Comparison of ENCODE assay signal across 10 cellular contexts in genomic region chr2:172438741-172439508, GRCh38. TPM values are rescaled to one million over a fixed set of nuclear protein-coding genes. Genes with fewer than 3 reads are reported as not detected.
DNase-seq lines count a peak whose midpoint lies in the region; ATAC-seq and TF ChIP-seq lines count a peak whose summit lies in the region.
"Had no signal": no experiment of that assay in that cellular context is flagged by ENCODE, and none has a peak within 500 bp of the region (broad histone marks: within the 10 kb centered on the region; RNA-seq: fewer than 3 reads in every experiment).

No MANE protein-coding gene starts in this region.

- peaks cover 4% of the 10 kb centered on the region for H3K27me3 Mint-ChIP-seq in T-helper 1 cell treated with Interleukin-12 subunit alpha and Interleukin-12 subunit beta and Interleukin-4 antibody, amounts not matched to agents 30 μg/mL and 1 μg/mL, for 36 hours (ENCODE audit: low read depth)
- peaks cover 52% of the 10 kb centered on the region for H3K27me3 Mint-ChIP-seq in T-helper 2 cell treated with Interferon-gamma antibody and Interleukin-4, amounts not matched to agents 5 μg/mL and 100 μg/mL, for 36 hours (ENCODE audit: low read depth)
- no peaks in the 10 kb centered on the region for H3K27me3 Mint-ChIP-seq in natural killer cell (ENCODE audit: low read depth in 2 of 2)

- peak overlapping the region; percentile 20 for H3K4me3 Mint-ChIP-seq in T-helper 1 cell treated with Interleukin-12 subunit alpha and Interleukin-12 subunit beta and Interleukin-4 antibody, amounts not matched to agents 30 μg/mL and 1 μg/mL, for 36 hours
- H3K4me3 Mint-ChIP-seq in T-helper 2 cell treated with Interferon-gamma antibody and Interleukin-4, amounts not matched to agents 5 μg/mL and 100 μg/mL, for 36 hours, result no peak overlapping the region
- no peak overlapping the region for H3K4me3 Mint-ChIP-seq in natural killer cell

- no peak overlapping the region for H3K9ac ChIP-seq in skeletal muscle satellite cell (ENCODE audit: low read depth, low read length)

- intact Hi-C loops in natural killer cell (cut with micrococcal nuclease), result loop anchor here (1.0 kb wide), 1 partner anchor 11 kb away; no protein-coding TSS in a partner anchor

- peak overlapping the region; percentile 16; the same call in 1 of the 2 replicates for H3K4me3 ChIP-seq in SJCRH30
- H3K4me3 ChIP-seq in fibroblast of pulmonary artery (replicated peaks; ENCODE audit: low read depth, low read length), result no peak overlapping the region
- H3K4me3 ChIP-seq in skeletal muscle satellite cell (ENCODE audit: low read length), result no peak overlapping the region
- H3K4me3 ChIP-seq: ovary had no signal

- H3K4me2 ChIP-seq in skeletal muscle satellite cell (ENCODE audit: low read length), result peak overlapping the region; percentile 64

- H3K9me3 ChIP-seq in SJCRH30 (replicated peaks) (no peaks in the 10 kb centered on the region), skeletal muscle satellite cell (replicated peaks; ENCODE audit: low read length) (no peaks in the 10 kb centered on the region)
- H3K9me3 ChIP-seq: ovary had no signal

- H3K27ac Mint-ChIP-seq in T-helper 1 cell treated with Interleukin-12 subunit alpha and Interleukin-12 subunit beta and Interleukin-4 antibody, amounts not matched to agents 30 μg/mL and 1 μg/mL, for 36 hours, result no peak overlapping the region
- no peak overlapping the region for H3K27ac Mint-ChIP-seq in T-helper 2 cell treated with Interferon-gamma antibody and Interleukin-4, amounts not matched to agents 5 μg/mL and 100 μg/mL, for 36 hours
- H3K27ac Mint-ChIP-seq in natural killer cell, result no peak overlapping the region

- H3K4me1 ChIP-seq in SJCRH30 (peaks cover 71% of the 10 kb centered on the region), skeletal muscle satellite cell (ENCODE audit: control insufficient read depth, insufficient read depth, low read length) (peaks cover 40% of the 10 kb centered on the region)

- peaks cover 7% of the 10 kb centered on the region for H3K36me3 Mint-ChIP-seq in T-helper 1 cell treated with Interleukin-12 subunit alpha and Interleukin-12 subunit beta and Interleukin-4 antibody, amounts not matched to agents 30 μg/mL and 1 μg/mL, for 36 hours (ENCODE audit: low read depth)
- H3K36me3 Mint-ChIP-seq in T-helper 2 cell treated with Interferon-gamma antibody and Interleukin-4, amounts not matched to agents 5 μg/mL and 100 μg/mL, for 36 hours (ENCODE audit: low read depth), result no peaks in the 10 kb centered on the region
- no peaks in the 10 kb centered on the region for H3K36me3 Mint-ChIP-seq in natural killer cell

- no peak for TF ChIP-seq CTCF in fibroblast of pulmonary artery (IDR thresholded peaks at IDR 0.05; ENCODE audit: low read length, missing control alignments)
- TF ChIP-seq CTCF in natural killer cell (IDR thresholded peaks at IDR 0.05), result no peak

- no peaks in the 10 kb centered on the region for H3K9me3 Mint-ChIP-seq in T-helper 1 cell treated with Interleukin-12 subunit alpha and Interleukin-12 subunit beta and Interleukin-4 antibody, amounts not matched to agents 30 μg/mL and 1 μg/mL, for 36 hours
- H3K9me3 Mint-ChIP-seq in T-helper 2 cell treated with Interferon-gamma antibody and Interleukin-4, amounts not matched to agents 5 μg/mL and 100 μg/mL, for 36 hours, result no peaks in the 10 kb centered on the region
- H3K9me3 Mint-ChIP-seq in natural killer cell, result no peaks in the 10 kb centered on the region

- peak overlapping the region; percentile 89 for H3K27ac ChIP-seq in SJCRH30
- H3K27ac ChIP-seq: ovary had no signal

- no peak for ATAC-seq in natural killer cell

- H3K4me1 Mint-ChIP-seq in T-helper 1 cell treated with Interleukin-12 subunit alpha and Interleukin-12 subunit beta and Interleukin-4 antibody, amounts not matched to agents 30 μg/mL and 1 μg/mL, for 36 hours (ENCODE audit: low read depth), result peaks cover 44% of the 10 kb centered on the region
- peaks cover 35% of the 10 kb centered on the region for H3K4me1 Mint-ChIP-seq in T-helper 2 cell treated with Interferon-gamma antibody and Interleukin-4, amounts not matched to agents 5 μg/mL and 100 μg/mL, for 36 hours (ENCODE audit: low read depth)
- H3K4me1 Mint-ChIP-seq in natural killer cell, result peaks cover 46 to 56% of the 10 kb centered on the region in 2 donors

- H3K36me3 ChIP-seq in SJCRH30, result no peaks in the 10 kb centered on the region
- no peaks in the 10 kb centered on the region for H3K36me3 ChIP-seq in skeletal muscle satellite cell (ENCODE audit: insufficient read depth, low read length)
- H3K36me3 ChIP-seq: ovary had no signal

- H3K27me3 ChIP-seq in SJCRH30 (no peaks in the 10 kb centered on the region), skeletal muscle satellite cell (ENCODE audit: control insufficient read depth, insufficient read depth, low read length) (no peaks in the 10 kb centered on the region)
- H3K27me3 ChIP-seq: ovary had no signal

- DNase-seq in T-helper 1 cell (no peak), SJCRH30 (peak; percentile 60 to 70), fibroblast of pulmonary artery (ENCODE audit: low read depth) (peak; percentile 52), RPMI8226 (no peak), natural killer cell (no peak)
- no peak for DNase-seq in T-helper 2 cell treated with Interferon-gamma antibody and Interleukin-4, amounts not matched to agents 5 μg/mL and 100 μg/mL, for 36 hours (ENCODE audit: low spot score)
- DNase-seq: NCI-H345, ovary had no signal

RNA-seq across cellular contexts. Expression of gene ITGA6, which starts 11.5 kb away (rescaled TPM):
- total RNA-seq in SJCRH30 (2014; rRNA removed; shearing (Covaris generic)), result 52.3 and 57.8 TPM in 2 replicates
- 3.3 and 31.9 TPM in 2 replicates for total RNA-seq in skeletal muscle satellite cell (2012; rRNA removed)
- total RNA-seq in natural killer cell, result 10 to 100 TPM; 34.0 to 52.8 (median 38.3) TPM

Comparison
In these comparisons a context has a peak if more than half of its experiments do, and no peak if none do; other contexts are left out.
1. DNase-seq: peak in SJCRH30 (2 of 2) and fibroblast of pulmonary artery (single experiment); none in T-helper 1 cell (0 of 5), T-helper 2 cell treated with Interferon-gamma antibody and Interleukin-4, amounts not matched to agents 5 μg/mL and 100 μg/mL, for 36 hours (single experiment), RPMI8226 (single experiment) and natural killer cell (single experiment).